Comparison of ENCODE assay signal across 3 cellular contexts in the genomic region with DNA sequence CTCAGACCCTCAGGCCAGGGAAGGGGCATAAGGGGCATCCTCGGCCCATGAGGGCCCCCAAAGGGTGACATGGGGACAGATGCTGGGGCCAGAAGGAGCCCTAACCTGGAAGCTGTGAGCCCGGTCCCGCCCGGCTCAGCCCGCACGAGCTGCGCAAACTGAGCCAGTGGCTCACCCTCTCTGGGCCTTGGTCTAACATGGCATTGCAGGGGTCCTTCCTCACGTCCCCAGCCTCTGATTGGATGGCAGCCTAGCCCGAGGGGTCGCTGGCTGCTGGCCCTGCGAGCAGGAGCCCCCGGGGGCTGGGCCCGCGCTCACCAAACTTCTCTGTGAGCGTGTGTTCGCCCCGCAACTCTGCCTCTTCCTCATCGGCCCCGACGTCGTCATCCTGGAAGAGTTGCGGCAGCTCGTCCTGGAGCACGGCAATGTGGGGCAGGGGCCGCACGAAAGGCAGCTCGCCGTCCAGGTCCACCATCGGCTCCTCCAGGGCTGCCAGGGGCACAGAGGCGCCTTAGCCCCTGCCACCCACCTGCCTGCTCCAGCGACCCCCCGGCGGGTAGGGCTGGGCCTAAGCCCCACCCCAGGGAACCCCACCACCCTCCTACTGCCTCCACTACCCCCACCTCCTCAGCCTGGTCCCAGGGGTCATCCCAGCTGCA.
TF ChIP-seq lines count a peak whose summit lies in the region.

No MANE protein-coding gene starts in this region.

TF ChIP-seq in HepG2, 621 proteins besides CTCF, POLR2A, EP300 and RAD21:
- peak; percentile 87 for TF ChIP-seq ZNF768 (CRISPR knock-in tag; IDR thresholded peaks at IDR 0.05)
- no peak for TF ChIP-seq RFX1 (IDR thresholded peaks at IDR 0.05)
- TF ChIP-seq AGO2 (optimal IDR thresholded peaks at IDR 0.05; ENCODE audit: low read depth, low read length) = peak; percentile 46
- no peak for TF ChIP-seq ZNF12 (CRISPR knock-in tag; IDR thresholded peaks at IDR 0.05)
TF ChIP-seq in HepG2: peak in this region for 2.

TF ChIP-seq in HCT116, 20 proteins besides CTCF, POLR2A, EP300 and RAD21:
- TF ChIP-seq SIN3A (IDR thresholded peaks at IDR 0.05; ENCODE audit: low read depth) (no peak), ZNF274 (IDR thresholded peaks at IDR 0.05; ENCODE audit: low read depth, low read length) (no peak), EZH2phosphoT487 (IDR thresholded peaks at IDR 0.05; ENCODE audit: borderline replicate concordance) (no peak), CBX3 (IDR thresholded peaks at IDR 0.05; ENCODE audit: low read depth) (no peak)
- TF ChIP-seq, protein P1, sequence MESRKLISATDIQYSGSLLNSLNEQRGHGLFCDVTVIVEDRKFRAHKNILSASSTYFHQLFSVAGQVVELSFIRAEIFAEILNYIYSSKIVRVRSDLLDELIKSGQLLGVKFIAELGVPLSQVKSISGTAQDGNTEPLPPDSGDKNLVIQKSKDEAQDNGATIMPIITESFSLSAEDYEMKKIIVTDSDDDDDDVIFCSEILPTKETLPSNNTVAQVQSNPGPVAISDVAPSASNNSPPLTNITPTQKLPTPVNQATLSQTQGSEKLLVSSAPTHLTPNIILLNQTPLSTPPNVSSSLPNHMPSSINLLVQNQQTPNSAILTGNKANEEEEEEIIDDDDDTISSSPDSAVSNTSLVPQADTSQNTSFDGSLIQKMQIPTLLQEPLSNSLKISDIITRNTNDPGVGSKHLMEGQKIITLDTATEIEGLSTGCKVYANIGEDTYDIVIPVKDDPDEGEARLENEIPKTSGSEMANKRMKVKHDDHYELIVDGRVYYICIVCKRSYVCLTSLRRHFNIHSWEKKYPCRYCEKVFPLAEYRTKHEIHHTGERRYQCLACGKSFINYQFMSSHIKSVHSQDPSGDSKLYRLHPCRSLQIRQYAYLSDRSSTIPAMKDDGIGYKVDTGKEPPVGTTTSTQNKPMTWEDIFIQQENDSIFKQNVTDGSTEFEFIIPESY (IDR thresholded peaks at IDR 0.05; ENCODE audit: extremely low read depth, insufficient replicate concordance, low read length) = no peak

TF ChIP-seq in H1, 55 proteins besides CTCF, POLR2A, EP300 and RAD21:
- TF ChIP-seq RBBP5 (IDR thresholded peaks at IDR 0.05; ENCODE audit: borderline replicate concordance, low read depth, low read length) (no peak), TEAD4 (IDR thresholded peaks at IDR 0.05; ENCODE audit: low read depth, low read length) (no peak), ZNF274 (IDR thresholded peaks at IDR 0.05; ENCODE audit: borderline replicate concordance, extremely low read depth, low read length) (no peak), SIN3A (conservative IDR thresholded peaks at IDR 0.05 in 1 of 2, IDR thresholded peaks at IDR 0.05 in 1 of 2; ENCODE audit: low read depth in 1 of 2, low read length in 2 of 2) (no peak), SP4 (IDR thresholded peaks at IDR 0.05; ENCODE audit: low read length) (no peak), PHF8 (conservative IDR thresholded peaks at IDR 0.05; ENCODE audit: low read depth, low read length) (no peak), RFX5 (IDR thresholded peaks at IDR 0.05; ENCODE audit: borderline replicate concordance, low read depth, low read length) (no peak), CBX8 (IDR thresholded peaks at IDR 0.05; ENCODE audit: borderline replicate concordance, low read depth, low read length) (no peak), SUZ12 (IDR thresholded peaks at IDR 0.05; ENCODE audit: low read length) (no peak), TAF7 (optimal IDR thresholded peaks at IDR 0.05; ENCODE audit: borderline replicate concordance, low read depth, low read length) (no peak), KDM4A (IDR thresholded peaks at IDR 0.05; ENCODE audit: low read depth, low read length, severe bottlenecking) (no peak), RXRA (IDR thresholded peaks at IDR 0.05; ENCODE audit: insufficient read depth, low read depth, low read length) (no peak)
- TF ChIP-seq, protein P2, sequence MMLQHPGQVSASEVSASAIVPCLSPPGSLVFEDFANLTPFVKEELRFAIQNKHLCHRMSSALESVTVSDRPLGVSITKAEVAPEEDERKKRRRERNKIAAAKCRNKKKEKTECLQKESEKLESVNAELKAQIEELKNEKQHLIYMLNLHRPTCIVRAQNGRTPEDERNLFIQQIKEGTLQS (IDR thresholded peaks at IDR 0.05; ENCODE audit: insufficient read depth, low read depth, low read length) = no peak
